30 cellular contexts compared by ENCODE assay signal in the genomic region with DNA sequence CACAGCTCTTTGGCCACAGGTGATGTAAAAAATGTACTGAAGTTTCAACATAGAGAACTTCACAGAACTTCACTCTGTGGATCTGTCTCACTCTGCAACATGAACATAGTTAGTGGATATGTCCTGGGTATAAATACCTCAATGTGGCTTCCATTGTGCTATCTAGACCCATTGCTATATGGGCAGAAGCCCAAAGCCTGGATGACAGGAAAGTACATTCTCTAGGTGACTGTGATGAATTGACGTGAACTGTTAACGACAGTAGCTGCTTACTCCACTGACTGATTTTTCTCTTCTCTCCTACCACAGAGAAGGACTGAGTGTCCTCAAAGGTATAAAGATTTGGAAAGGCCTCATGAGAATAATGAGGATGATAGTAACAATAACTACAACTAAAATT.
A peak's percentile ranks its signal among the peaks of the same experiment; 100 is the strongest.
DNase-seq lines count a peak whose midpoint lies in the region; ATAC-seq and TF ChIP-seq lines count a peak whose summit lies in the region.
"Had no signal": no experiment of that assay in that cellular context is flagged by ENCODE, and none has a peak within 500 bp of the region (broad histone marks: within the 10 kb centered on the region; RNA-seq: fewer than 3 reads in every experiment).

No MANE protein-coding gene starts in this region.

- no peaks in the 10 kb centered on the region for H3K27me3 ChIP-seq in right atrium auricular region
- no peaks in the 10 kb centered on the region for H3K27me3 ChIP-seq in left ventricle myocardium inferior (ENCODE audit: low read depth)
- H3K27me3 ChIP-seq: BE2C; BLaER1; BLaER1 treated with 17β-estradiol and CSF1 and Interleukin-3, amounts not matched to agents 10 nM and 100 nM had no signal

- no peak overlapping the region for H3K27ac ChIP-seq in right atrium auricular region
- H3K27ac ChIP-seq in left ventricle myocardium inferior (replicated peaks) = no peak overlapping the region
- H3K27ac ChIP-seq: 22Rv1; A549; BLaER1; BLaER1 treated with 17β-estradiol and CSF1 and Interleukin-3, amounts not matched to agents 10 nM and 100 nM; C4-2B had no signal

- H3K4me3 ChIP-seq in right atrium auricular region = no peak overlapping the region
- H3K4me3 ChIP-seq in left ventricle myocardium inferior = no peak overlapping the region
- H3K4me3 ChIP-seq: A549; BLaER1; BLaER1 treated with 17β-estradiol and CSF1 and Interleukin-3, amounts not matched to agents 10 nM and 100 nM had no signal

- no peak for DNase-seq in Right ventricle myocardium inferior (ENCODE audit: missing footprints)
- no peak for DNase-seq in cardiac septum (ENCODE audit: low spot score)
- no peak for DNase-seq in Right ventricle myocardium superior
- DNase-seq in right atrium auricular region (ENCODE audit: low spot score) = no peak
- DNase-seq in left ventricle myocardium superior = no peak
- no peak for DNase-seq in left ventricle myocardium inferior
- DNase-seq: 8988T; ACHN; AML-193; BE2C; C1 segment of cervical spinal cord; Caco-2; Calu3; CD4-positive, alpha-beta memory T cell; CD4-positive, alpha-beta T cell; CD4-positive, CD25-positive, alpha-beta regulatory T cell; CD8-positive, alpha-beta memory T cell; CD8-positive, alpha-beta T cell; COR-L47; DMS 273 treated with DMSO at 0.1 percent for 48 hours; DMS153; DMS79; DMS79 treated with DMSO at 0.1 percent for 48 hours; DND-41; EL had no signal

- H3K36me3 ChIP-seq in right atrium auricular region (no peaks in the 10 kb centered on the region), left ventricle myocardium inferior (no peaks in the 10 kb centered on the region)
- H3K36me3 ChIP-seq: BE2C; BLaER1; BLaER1 treated with 17β-estradiol and CSF1 and Interleukin-3, amounts not matched to agents 10 nM and 100 nM had no signal

- no peak for TF ChIP-seq CTCF in right atrium auricular region (IDR thresholded peaks at IDR 0.05)
- TF ChIP-seq CTCF in left ventricle myocardium inferior (IDR thresholded peaks at IDR 0.05; ENCODE audit: borderline replicate concordance) = no peak

- ATAC-seq in Right ventricle myocardium inferior = peak; percentile 60
- peak; percentile 48 for ATAC-seq in Right ventricle myocardium superior (ENCODE audit: poor library complexity)
- peak; percentile 78 for ATAC-seq in left ventricle myocardium superior
- ATAC-seq: A549; CD8-positive, alpha-beta T cell had no signal

- no peaks in the 10 kb centered on the region for H3K9me3 ChIP-seq in right atrium auricular region
- no peaks in the 10 kb centered on the region for H3K9me3 ChIP-seq in left ventricle myocardium inferior (replicated peaks)
- H3K9me3 ChIP-seq: A549; BE2C; BLaER1; BLaER1 treated with 17β-estradiol and CSF1 and Interleukin-3, amounts not matched to agents 10 nM and 100 nM; Caco-2 had no signal

- H3K4me1 ChIP-seq in right atrium auricular region = no peaks in the 10 kb centered on the region
- no peaks in the 10 kb centered on the region for H3K4me1 ChIP-seq in left ventricle myocardium inferior
- H3K4me1 ChIP-seq: A549; BE2C; BLaER1; BLaER1 treated with 17β-estradiol and CSF1 and Interleukin-3, amounts not matched to agents 10 nM and 100 nM; Caco-2 had no signal

- intact Hi-C loops in Right ventricle myocardium inferior (cut with DNase I) = no loop called here
- intact Hi-C loops in cardiac septum (cut with DNase I) = no loop called here
- intact Hi-C loops in Right ventricle myocardium superior (cut with DNase I) = no loop called here
- intact Hi-C loops in left ventricle myocardium superior (cut with micrococcal nuclease) = no loop called here
- intact Hi-C loops in left ventricle myocardium inferior (cut with micrococcal nuclease) = no loop called here
